In genomic region chr19:58558066-58558622, GRCh38 we compare ENCODE assay signal across 8 cellular contexts. TPM values are rescaled to one million over a fixed set of nuclear protein-coding genes. Genes with fewer than 3 reads are reported as not detected.
DNase-seq lines count a peak whose midpoint lies in the region; ATAC-seq and TF ChIP-seq lines count a peak whose summit lies in the region.

Gene UBE2M, minus strand, starts transcription at chr19:58558611. Its CDS starts 230 bp downstream, at chr19:58558381.

- peak within 1 kb of the TSS; percentile 100 for H3K27ac Mint-ChIP-seq in stimulated activated effector memory CD8-positive, alpha-beta T cell treated with anti-CD3 and anti-CD28 coated beads, Interleukin-12 subunit alpha, Interleukin-12 subunit beta, amount 100 ng/mL, for 72 hours

- no peaks in the 10 kb centered on the region for H3K9me3 Mint-ChIP-seq in stimulated activated effector memory CD8-positive, alpha-beta T cell treated with anti-CD3 and anti-CD28 coated beads, Interleukin-12 subunit alpha, Interleukin-12 subunit beta, amount 100 ng/mL, for 72 hours

- TF ChIP-seq POLR2A in breast epithelium (IDR thresholded peaks at IDR 0.05) = no peak

- DNase-seq in RPMI7951 (ENCODE audit: low read depth) (no peak), breast epithelium (ENCODE audit: low spot score in 2 of 2) (no peak), kidney epithelial cell (ENCODE audit: low read depth) (no peak), DMS79 (lab: John Stamatoyannopoulos, UW) (no peak), HUDEP-2 (lab: John Stamatoyannopoulos, UW; ENCODE audit: unreplicated experiment in 76 of 76) (no peak), NCI-H510A (lab: John Stamatoyannopoulos, UW) (no peak)
- peak in 1 of 2 donors; percentile 80 for DNase-seq in stimulated activated effector memory CD8-positive, alpha-beta T cell treated with anti-CD3 and anti-CD28 coated beads, Interleukin-12 subunit alpha, Interleukin-12 subunit beta, amount 100 ng/mL, for 72 hours (ENCODE audit: low spot score in 2 of 2)

- ATAC-seq in GM21737 (IDR thresholded peaks at IDR 0.05; ENCODE audit: unreplicated experiment) = peak; percentile 0
- peak; percentile 18 for ATAC-seq in stimulated activated effector memory CD8-positive, alpha-beta T cell treated with anti-CD3 and anti-CD28 coated beads, Interleukin-12 subunit alpha, Interleukin-12 subunit beta, amount 100 ng/mL, for 72 hours

- H3K4me3 ChIP-seq in breast epithelium = peak within 1 kb of the TSS; percentile 83 to 90 (median 88)
- H3K4me3 ChIP-seq in kidney epithelial cell (ENCODE audit: low read depth, low read length) = peak within 1 kb of the TSS; percentile 95

- intact Hi-C loops in breast epithelium (cut with DNase I; ENCODE audit: low total_unique reads) = no loop called here

- TF ChIP-seq CTCF in breast epithelium (IDR thresholded peaks at IDR 0.05) = peak in 1 of 3 donors; percentile 10
- TF ChIP-seq CTCF in kidney epithelial cell (IDR thresholded peaks at IDR 0.05; ENCODE audit: insufficient read depth, low read length, poor library complexity, severe bottlenecking) = no peak

- H3K27ac ChIP-seq in breast epithelium = peak within 1 kb of the TSS; percentile 99 to 100

- peaks cover 85% of the 10 kb centered on the region for H3K4me1 Mint-ChIP-seq in stimulated activated effector memory CD8-positive, alpha-beta T cell treated with anti-CD3 and anti-CD28 coated beads, Interleukin-12 subunit alpha, Interleukin-12 subunit beta, amount 100 ng/mL, for 72 hours

- H3K36me3 ChIP-seq in breast epithelium (no peaks in the 10 kb centered on the region), kidney epithelial cell (ENCODE audit: control insufficient read depth, insufficient read depth, low read length) (peaks cover 1% of the 10 kb centered on the region)

- peaks cover 70% of the 10 kb centered on the region for H3K36me3 Mint-ChIP-seq in stimulated activated effector memory CD8-positive, alpha-beta T cell treated with anti-CD3 and anti-CD28 coated beads, Interleukin-12 subunit alpha, Interleukin-12 subunit beta, amount 100 ng/mL, for 72 hours

- H3K4me3 Mint-ChIP-seq in stimulated activated effector memory CD8-positive, alpha-beta T cell treated with anti-CD3 and anti-CD28 coated beads, Interleukin-12 subunit alpha, Interleukin-12 subunit beta, amount 100 ng/mL, for 72 hours = peak within 1 kb of the TSS; percentile 98

- H3K4me1 ChIP-seq in breast epithelium = peaks cover 22 to 32% of the 10 kb centered on the region in 2 donors

- H3K27me3 ChIP-seq in breast epithelium (no peaks in the 10 kb centered on the region), kidney epithelial cell (ENCODE audit: control insufficient read depth, insufficient read depth, low read length) (no peaks in the 10 kb centered on the region)

- H3K9me3 ChIP-seq in breast epithelium = no peaks in the 10 kb centered on the region

RNA-seq across cellular contexts. Expression of gene UBE2M, which starts in this region (rescaled TPM):
- total RNA-seq in RPMI7951 (2014; rRNA removed; shearing (Covaris generic)) = 84.1 and 98.8 TPM in 2 replicates
- 10 to 100 TPM; 19.0 to 21.3 (median 19.3) TPM for total RNA-seq in breast epithelium
- 50.3 and 58.2 TPM in 2 replicates for total RNA-seq in kidney epithelial cell
